ENCODE assay signal across 24 cellular contexts in genomic region chr7:126535176-126535575, GRCh38.
DNase-seq lines count a peak whose midpoint lies in the region; TF ChIP-seq lines count a peak whose summit lies in the region.
"Had no signal": no experiment of that assay in that cellular context is flagged by ENCODE, and none has a peak within 500 bp of the region (broad histone marks: within the 10 kb centered on the region; RNA-seq: fewer than 3 reads in every experiment).

No MANE protein-coding gene starts in this region.

- H3K4me1 ChIP-seq in thyroid gland = peaks cover 6 to 10% of the 10 kb centered on the region in 2 donors
- H3K4me1 ChIP-seq: BLaER1 had no signal

- TF ChIP-seq CTCF in thyroid gland (IDR thresholded peaks at IDR 0.05) = no peak

- no peak for TF ChIP-seq POLR2A in thyroid gland (IDR thresholded peaks at IDR 0.05)

- peak overlapping the region; percentile 34 to 82 (median 69) for H3K27ac ChIP-seq in thyroid gland
- H3K27ac ChIP-seq: BLaER1, coronary artery, hepatocyte had no signal

- DNase-seq in NCI-H1092 (lab: John Stamatoyannopoulos, UW) (peak; percentile 90), NCI-H187 (lab: John Stamatoyannopoulos, UW) (peak; percentile 96 to 97), NCI-H345 (lab: John Stamatoyannopoulos, UW) (peak; percentile 77), thyroid gland (peak; percentile 89 to 92), D341Med (ENCODE audit: low spot score) (no peak), foreskin melanocyte (no peak)
- DNase-seq in stimulated activated CD4-positive, alpha-beta T cell treated with anti-CD3 and anti-CD28 coated beads, Interleukin-12 subunit alpha, Interleukin-12 subunit beta, amount 100 ng/mL, for 4 hours = no peak
- DNase-seq: activated CD4-positive, alpha-beta T cell treated with anti-CD3 and anti-CD28 coated beads, Interleukin-2, amount 50 U/mL, for 48 hours; activated CD4-positive, CD25-positive, alpha-beta regulatory T cell treated with anti-CD3 and anti-CD28 coated beads, Interleukin-2, amount 50 U/mL, for 72 hours; activated naive CD4-positive, alpha-beta T cell; activated T-cell treated with anti-CD3 and anti-CD28 coated beads, Interleukin-2, amount 50 U/mL, for 72 hours; caudate nucleus; effector CD8-positive, alpha-beta T cell; left colon; mammary epithelial cell; mucosa of descending colon; NCI-H1048; NCI-H446 treated with DMSO at 0.1 percent for 48 hours; Right ventricle myocardium superior; stimulated activated CD4-positive, alpha-beta T cell treated with anti-CD3 and anti-CD28 coated beads, Interleukin-4, amount 100 ng/mL, for 24 hours; trophoblast cell had no signal

- intact Hi-C loops in thyroid gland (cut with DNase I) = no loop called here

- H3K4me3 ChIP-seq in thyroid gland (replicated peaks in 1 of 3) = no peak overlapping the region
- H3K4me3 ChIP-seq: BLaER1, coronary artery, hepatocyte, mucosa of descending colon had no signal

- no peaks in the 10 kb centered on the region for H3K27me3 ChIP-seq in thyroid gland
- H3K27me3 ChIP-seq: BLaER1, hepatocyte had no signal

- H3K36me3 ChIP-seq in thyroid gland = no peaks in the 10 kb centered on the region
- H3K36me3 ChIP-seq: BLaER1 had no signal

- WGBS in thyroid gland, 2 donors = 19 to 30% methylated on average over 5 of the region's 5 CpGs

- H3K9me3 ChIP-seq in thyroid gland = no peaks in the 10 kb centered on the region
- H3K9me3 ChIP-seq: BLaER1, mucosa of descending colon had no signal

Comparison
In these comparisons a context has a peak if more than half of its experiments do, and no peak if none do; other contexts are left out.
1. DNase-seq: peak in NCI-H1092 (single experiment), NCI-H187 (2 of 2), NCI-H345 (single experiment) and thyroid gland (2 of 2); none in stimulated activated CD4-positive, alpha-beta T cell treated with anti-CD3 and anti-CD28 coated beads, Interleukin-12 subunit alpha, Interleukin-12 subunit beta, amount 100 ng/mL, for 4 hours (single experiment), D341Med (single experiment) and foreskin melanocyte (single experiment).